Comparison of ENCODE assay signal across 15 cellular contexts in genomic region chr13:110265341-110265681, GRCh38. TPM values are rescaled to one million over a fixed set of nuclear protein-coding genes. Genes with fewer than 3 reads are reported as not detected.
A peak's percentile ranks its signal among the peaks of the same experiment; 100 is the strongest.
DNase-seq lines count a peak whose midpoint lies in the region; ATAC-seq, FAIRE-seq and TF ChIP-seq lines count a peak whose summit lies in the region.
"Had no signal": no experiment of that assay in that cellular context is flagged by ENCODE, and none has a peak within 500 bp of the region (broad histone marks: within the 10 kb centered on the region; RNA-seq: fewer than 3 reads in every experiment).

No MANE protein-coding gene starts in this region.

- H3K4ac ChIP-seq in H1 (replicated peaks; ENCODE audit: insufficient read length, low read depth, low read length) = peak overlapping the region; percentile 79

- H2BK5ac ChIP-seq in H1 (ENCODE audit: low read depth, low read length) = peak overlapping the region; percentile 50; the same call in 1 of the 2 replicates

- intact Hi-C loops in left lung (cut with DNase I) = no loop called here
- intact Hi-C loops in spleen (cut with DNase I; ENCODE audit: low total_unique reads) = no loop called here
- intact Hi-C loops in breast epithelium (cut with DNase I; ENCODE audit: low total_unique reads) = no loop called here

- H2BK20ac ChIP-seq in H1 (ENCODE audit: low read length) = peak overlapping the region; percentile 23; the same call in 1 of the 2 replicates

- H3K4me2 ChIP-seq in H1 (ENCODE audit: insufficient read depth in 1 of 2, low read depth in 2 of 2, low read length in 2 of 2) = no peak overlapping the region

- no peak overlapping the region for H3K56ac ChIP-seq in H1 (replicated peaks; ENCODE audit: insufficient read length, low read depth, low read length)

- H2AK5ac ChIP-seq in H1 (ENCODE audit: low read depth, low read length) = no peak overlapping the region

- H4K5ac ChIP-seq in H1 (ENCODE audit: insufficient read length, low read depth, low read length) = no peak overlapping the region

- peak overlapping the region; percentile 58 for H2BK120ac ChIP-seq in H1 (replicated peaks; ENCODE audit: low read depth, low read length)

- CTCF ChIA-PET in H1 (lab: Charles Lee; ENCODE audit: partially characterized antibody) = interaction anchor here (0.9 to 6.9 kb wide), 9 partner anchors 10 to 147 kb away, joined by 3 to 28 read pairs (median 3); no protein-coding TSS in a partner anchor

- WGBS in H1 (ENCODE audit: extremely low coverage in 1 of 2, insufficient coverage in 1 of 2, insufficient read length in 1 of 2, insufficient replicate concordance in 2 of 2, low coverage in 1 of 2, low lambda C conversion rate in 2 of 2, missing lambda C conversion rate in 1 of 2), 2 experiments = 94% methylated on average over 6 of the region's 6 CpGs; no CpG with 5 or more reads in 1 of the 2 experiments
- 30 to 48% (median 45%) methylated on average over 6 of the region's 6 CpGs for WGBS in spleen, 5 donors

- peak; percentile 13 for ATAC-seq in left lung
- no peak for ATAC-seq in HG02852 (IDR thresholded peaks at IDR 0.05; ENCODE audit: unreplicated experiment)
- ATAC-seq in HG02970 (IDR thresholded peaks at IDR 0.05; ENCODE audit: low FRiP score, unreplicated experiment) = no peak
- ATAC-seq: naive thymus-derived CD8-positive, alpha-beta T cell; WTC11 had no signal

- TF ChIP-seq POLR2A in H1 (IDR thresholded peaks at IDR 0.05; ENCODE audit: control extremely low read depth in 1 of 2, low read depth in 2 of 2, low read length in 2 of 2) (no peak), spleen (IDR thresholded peaks at IDR 0.05) (no peak), breast epithelium (IDR thresholded peaks at IDR 0.05) (no peak)

- H3K79me2 ChIP-seq in H1 (ENCODE audit: control insufficient read depth in 1 of 2, insufficient read depth in 2 of 2, low read length in 2 of 2) = peaks cover 0 to 10% of the 10 kb centered on the region in 2 experiments; a peak in 2 of 4 replicates

- H4K91ac ChIP-seq in H1 (replicated peaks; ENCODE audit: insufficient read length, low read length) = peak overlapping the region; percentile 69

- no peak for TF ChIP-seq EP300 in H1 (IDR thresholded peaks at IDR 0.05; ENCODE audit: borderline replicate concordance in 1 of 2, low read depth in 2 of 2, low read length in 2 of 2)

- H3K36me3 ChIP-seq in H1 (ENCODE audit: control insufficient read depth in 2 of 4, insufficient read depth in 4 of 4, low read length in 3 of 4) (no peaks in the 10 kb centered on the region), left lung (no peaks in the 10 kb centered on the region), spleen (no peaks in the 10 kb centered on the region), breast epithelium (no peaks in the 10 kb centered on the region)
- H3K36me3 ChIP-seq: Peyer's patch had no signal

- H4K20me1 ChIP-seq in H1 (replicated peaks in 1 of 2; ENCODE audit: control insufficient read depth in 1 of 2, insufficient read depth in 2 of 2, low read length in 2 of 2) = no peaks in the 10 kb centered on the region

- FAIRE-seq in H1 (lab: Jason Lieb, UNC) = no peak

- H4K8ac ChIP-seq in H1 (ENCODE audit: extremely low read depth, insufficient read depth, low read length) = no peak overlapping the region

- no peak overlapping the region for H3K23ac ChIP-seq in H1 (ENCODE audit: insufficient read length)

- H3K4me1 ChIP-seq in H1 (replicated peaks in 1 of 4; ENCODE audit: control insufficient read depth in 3 of 4, insufficient read depth in 4 of 4, low read length in 3 of 4) (peaks cover 14 to 37% (median 19%) of the 10 kb centered on the region in 4 experiments), left lung (peaks cover 27 to 58% of the 10 kb centered on the region in 2 donors), spleen (peaks cover 6 to 84% (median 55%) of the 10 kb centered on the region in 6 donors), breast epithelium (peaks cover 14 to 15% of the 10 kb centered on the region in 2 donors)

- H3K18ac ChIP-seq in H1 (ENCODE audit: extremely low read depth, low read length) = peak overlapping the region; percentile 51

- DNase-seq in DMS153 (lab: John Stamatoyannopoulos, UW) (peak; percentile 33), H1 (ENCODE audit: low read depth in 1 of 2, low spot score in 2 of 2) (peak in 1 of 2 experiments; percentile 48), left lung (no peak), spleen (no peak), breast epithelium (ENCODE audit: low spot score in 2 of 2) (no peak), LoVo (ENCODE audit: low spot score) (no peak)
- DNase-seq: ACHN; CD4-positive, alpha-beta memory T cell; naive thymus-derived CD8-positive, alpha-beta T cell; NCI-H774; stimulated activated CD4-positive, alpha-beta T cell treated with anti-CD3 and anti-CD28 coated beads, Interleukin-2, amount 100 ng/mL, for 24 hours had no signal

- TF ChIP-seq CTCF in H1 (IDR thresholded peaks at IDR 0.05; ENCODE audit: control extremely low read depth in 1 of 3, insufficient read depth in 1 of 3, low read depth in 1 of 3, low read length in 3 of 3) = no peak
- no peak for TF ChIP-seq CTCF in left lung (IDR thresholded peaks at IDR 0.05)
- TF ChIP-seq CTCF in spleen (IDR thresholded peaks at IDR 0.05 in 8 of 11, conservative IDR thresholded peaks at IDR 0.05 in 3 of 11) = no peak
- TF ChIP-seq CTCF in breast epithelium (IDR thresholded peaks at IDR 0.05) = no peak

- H3K9ac ChIP-seq in H1 (replicated peaks in 1 of 4; ENCODE audit: extremely low read depth in 1 of 4, low read depth in 3 of 4, low read length in 3 of 4) = peak overlapping the region in 1 of 4 experiments; percentile 11; a peak in 1 of 7 replicates

- H3K23me2 ChIP-seq in H1 (ENCODE audit: low read depth, low read length) = no peaks in the 10 kb centered on the region

- no peaks in the 10 kb centered on the region for H3K27me3 ChIP-seq in H1 (replicated peaks in 1 of 4; ENCODE audit: control insufficient read depth in 3 of 4, extremely low read depth in 1 of 4, insufficient read depth in 3 of 4, low read length in 3 of 4)
- H3K27me3 ChIP-seq in left lung = no peaks in the 10 kb centered on the region
- H3K27me3 ChIP-seq in spleen (replicated peaks in 1 of 7) = peaks cover 0 to 25% (median 0%) of the 10 kb centered on the region in 7 donors
- H3K27me3 ChIP-seq in breast epithelium = no peaks in the 10 kb centered on the region
- H3K27me3 ChIP-seq: Peyer's patch had no signal

- H3K4me3 ChIP-seq in H1 (ENCODE audit: extremely low read depth in 1 of 4, insufficient read depth in 2 of 4, low read depth in 3 of 4, low read length in 4 of 4) (no peak overlapping the region), left lung (no peak overlapping the region), spleen (peak overlapping the region in 1 of 8 donors; percentile 4), breast epithelium (peak overlapping the region in 1 of 3 donors; percentile 47)
- H3K4me3 ChIP-seq: Peyer's patch had no signal

- H3K14ac ChIP-seq in H1 (ENCODE audit: insufficient read length) = no peak overlapping the region

- no peak overlapping the region for H2AFZ ChIP-seq in H1 (ENCODE audit: low read length)

- peaks cover 8% of the 10 kb centered on the region for H3K79me1 ChIP-seq in H1 (ENCODE audit: low read depth, low read length)

- H3K27ac ChIP-seq in H1 (ENCODE audit: low read depth, low read length) (no peak overlapping the region), left lung (peak overlapping the region; percentile 50 to 53), spleen (peak overlapping the region in 7 of 8 donors; percentile 13 to 73 (median 65)), breast epithelium (peak overlapping the region in 1 of 2 donors; percentile 75)

- no peak for TF ChIP-seq RAD21 in H1 (IDR thresholded peaks at IDR 0.05 in 1 of 2, conservative IDR thresholded peaks at IDR 0.05 in 1 of 2; ENCODE audit: low read depth in 2 of 2, low read length in 2 of 2)

- H2BK15ac ChIP-seq in H1 (ENCODE audit: low read length) = peak overlapping the region; percentile 48; the same call in 1 of the 2 replicates

- POLR2A ChIA-PET in H1 (lab: Charles Lee; ENCODE audit: partially characterized antibody) = interaction anchor here (1.2 to 1.5 kb wide), 3 partner anchors 9 to 90 kb away, joined by 3 to 4 read pairs (median 3); partner anchors contain the start of genes COL4A1 and COL4A2

- H2BK12ac ChIP-seq in H1 (ENCODE audit: low read depth, low read length) = peak overlapping the region; percentile 96; the same call in 1 of the 2 replicates

- H3K9me3 ChIP-seq in H1 (ENCODE audit: insufficient read depth in 2 of 2, low read depth in 1 of 2, low read length in 1 of 2) = no peaks in the 10 kb centered on the region
- H3K9me3 ChIP-seq in left lung = no peaks in the 10 kb centered on the region
- H3K9me3 ChIP-seq in spleen = no peaks in the 10 kb centered on the region
- no peaks in the 10 kb centered on the region for H3K9me3 ChIP-seq in breast epithelium
- H3K9me3 ChIP-seq: Peyer's patch had no signal

TF ChIP-seq in H1, 55 proteins besides CTCF, POLR2A, EP300 and RAD21 (continues in another document):
- TF ChIP-seq TEAD4 (IDR thresholded peaks at IDR 0.05; ENCODE audit: low read depth, low read length) = no peak

RNA-seq across cellular contexts. Expression of gene COL4A1, which starts 41.6 kb away (rescaled TPM):
- 82.0 and 91.0 TPM in 2 replicates for total RNA-seq in H1 (2021; fragmentation: NEBNext Ultra II Directional; extraction: Animal tissue kit (Norgen Biotek cat#: 25700))
- 30.7 and 31.7 TPM in 2 replicates for polyA plus RNA-seq in H1 (2011; rRNA removed)
- polyA plus RNA-seq in H1 (2011; cell fraction: cytosol; rRNA removed) = 31.3 TPM
- polyA plus RNA-seq in H1 (2011; cell fraction: nucleus; rRNA removed) = 69.4 TPM
- polyA plus RNA-seq in H1 (2012, experiment 1 of 2) = 39.8 to 46.7 TPM (median 43.8 TPM) in 4 replicates
- 17.1 TPM for polyA plus RNA-seq in H1 (2012, experiment 2 of 2)
- 88.0 TPM for polyA plus RNA-seq in H1 (2013, experiment 1 of 2)
- polyA plus RNA-seq in H1 (2013, experiment 2 of 2) = 83.1 TPM
- polyA minus RNA-seq in H1 (2011; rRNA and poly(A)+ RNA removed) = 46.9 and 65.9 TPM in 2 replicates
- polyA minus RNA-seq in H1 (2011; cell fraction: cytosol; rRNA and poly(A)+ RNA removed) = 44.9 TPM
- polyA minus RNA-seq in H1 (2011; cell fraction: nucleus; rRNA and poly(A)+ RNA removed) = 51.4 TPM
- total RNA-seq in left lung = 1,000 to 10,000 TPM in 1 of 2 donors, 100 to 1,000 TPM in 1; 418 to 1,057 TPM
- total RNA-seq in spleen = 100 to 1,000 TPM; 251 to 959 (median 365) TPM
- polyA plus RNA-seq in spleen = 10 to 100 TPM; 37.9 to 71.7 (median 61.5) TPM
- 1,000 to 10,000 TPM in 1 of 3 donors, 100 to 1,000 TPM in 2; 118 to 1,008 (median 370) TPM for total RNA-seq in breast epithelium
- total RNA-seq: CD4-positive, alpha-beta memory T cell; naive thymus-derived CD8-positive, alpha-beta T cell had no signal
- polyA plus RNA-seq: CD4-positive, alpha-beta memory T cell; naive thymus-derived CD8-positive, alpha-beta T cell had no signal

RNA-seq across cellular contexts. Expression of gene COL4A2, which starts 41.8 kb away (rescaled TPM):
- total RNA-seq in H1 (2021; fragmentation: NEBNext Ultra II Directional; extraction: Animal tissue kit (Norgen Biotek cat#: 25700)) = 77.0 and 80.4 TPM in 2 replicates
- polyA plus RNA-seq in H1 (2011; rRNA removed) (87.3 and 133 TPM in 2 replicates), spleen (100 to 1,000 TPM in 1 of 3 donors, 10 to 100 TPM in 2; 52.6 to 116 (median 76.3) TPM)
- 64.4 TPM for polyA plus RNA-seq in H1 (2011; cell fraction: cytosol; rRNA removed)
- polyA plus RNA-seq in H1 (2011; cell fraction: nucleus; rRNA removed) = 260 TPM
- polyA plus RNA-seq in H1 (2012, experiment 1 of 2) = 45.6 to 82.2 TPM (median 69.4 TPM) in 4 replicates
- 40.9 TPM for polyA plus RNA-seq in H1 (2012, experiment 2 of 2)
- polyA plus RNA-seq in H1 (2013, experiment 1 of 2) = 143 TPM
- polyA plus RNA-seq in H1 (2013, experiment 2 of 2) = 123 TPM
- 69.1 and 74.8 TPM in 2 replicates for polyA minus RNA-seq in H1 (2011; rRNA and poly(A)+ RNA removed)
- 78.9 TPM for polyA minus RNA-seq in H1 (2011; cell fraction: cytosol; rRNA and poly(A)+ RNA removed)
- polyA minus RNA-seq in H1 (2011; cell fraction: nucleus; rRNA and poly(A)+ RNA removed) = 109 TPM
- total RNA-seq in left lung (100 to 1,000 TPM; 343 to 638 TPM), spleen (100 to 1,000 TPM; 296 to 712 (median 410) TPM), breast epithelium (100 to 1,000 TPM; 107 to 841 (median 307) TPM)
- total RNA-seq: CD4-positive, alpha-beta memory T cell; naive thymus-derived CD8-positive, alpha-beta T cell had no signal
- polyA plus RNA-seq: CD4-positive, alpha-beta memory T cell; naive thymus-derived CD8-positive, alpha-beta T cell had no signal
